ENCODE assay signal across 8 cellular contexts in genomic region chr15:88894348-88894818, GRCh38. TPM values are rescaled to one million over a fixed set of nuclear protein-coding genes. Genes with fewer than 3 reads are reported as not detected.
DNase-seq lines count a peak whose midpoint lies in the region; ATAC-seq, FAIRE-seq and TF ChIP-seq lines count a peak whose summit lies in the region.

No MANE protein-coding gene starts in this region.

- H2AFZ ChIP-seq in keratinocyte (ENCODE audit: control insufficient read depth, low read length) = peak overlapping the region; percentile 49

- no peaks in the 10 kb centered on the region for H3K27me3 ChIP-seq in keratinocyte (ENCODE audit: control insufficient read depth, extremely low read depth, insufficient read depth, low read length)

- H3K36me3 Mint-ChIP-seq in T-helper 1 cell treated with Interleukin-12 subunit alpha and Interleukin-12 subunit beta and Interleukin-4 antibody, amounts not matched to agents 30 μg/mL and 1 μg/mL, for 36 hours (ENCODE audit: low read depth) = peaks cover 3% of the 10 kb centered on the region

- no peaks in the 10 kb centered on the region for H3K36me3 ChIP-seq in keratinocyte (ENCODE audit: control insufficient read depth in 2 of 2, extremely low read depth in 1 of 2, insufficient read depth in 2 of 2, low read length in 2 of 2)

- no peaks in the 10 kb centered on the region for H4K20me1 ChIP-seq in keratinocyte (ENCODE audit: control insufficient read depth, extremely low read depth, insufficient read depth, low read length)

- no peaks in the 10 kb centered on the region for H3K9me3 ChIP-seq in keratinocyte (ENCODE audit: control insufficient read depth, low read depth, low read length)

- in situ Hi-C loops in astrocyte of the cerebellum (cut with HindIII; ENCODE audit: low sequenced_read_pairs) = no loop called here

- no peaks in the 10 kb centered on the region for H3K9me3 Mint-ChIP-seq in T-helper 1 cell treated with Interleukin-12 subunit alpha and Interleukin-12 subunit beta and Interleukin-4 antibody, amounts not matched to agents 30 μg/mL and 1 μg/mL, for 36 hours

- no peaks in the 10 kb centered on the region for H3K79me2 ChIP-seq in keratinocyte (ENCODE audit: control insufficient read depth, insufficient read depth, low read length)

- TF ChIP-seq CTCF in GM12874 (IDR thresholded peaks at IDR 0.05; ENCODE audit: insufficient read depth, low read depth, low read length) (peak; percentile 88), astrocyte of the cerebellum (IDR thresholded peaks at IDR 0.05; ENCODE audit: low read depth, low read length, missing control alignments) (peak; percentile 71), keratinocyte (optimal IDR thresholded peaks at IDR 0.05 in 1 of 3, IDR thresholded peaks at IDR 0.05 in 1 of 3, conservative IDR thresholded peaks at IDR 0.05 in 1 of 3; ENCODE audit: extremely low read depth in 1 of 3, insufficient read depth in 2 of 3, low read length in 3 of 3) (peak; percentile 91 to 99 (median 96))

- H3K27ac Mint-ChIP-seq in T-helper 1 cell treated with Interleukin-12 subunit alpha and Interleukin-12 subunit beta and Interleukin-4 antibody, amounts not matched to agents 30 μg/mL and 1 μg/mL, for 36 hours = peak overlapping the region; percentile 73

- peak; percentile 77 for FAIRE-seq in keratinocyte (lab: Jason Lieb, UNC)

- no peaks in the 10 kb centered on the region for H3K27me3 Mint-ChIP-seq in T-helper 1 cell treated with Interleukin-12 subunit alpha and Interleukin-12 subunit beta and Interleukin-4 antibody, amounts not matched to agents 30 μg/mL and 1 μg/mL, for 36 hours (ENCODE audit: low read depth)

- H3K9ac ChIP-seq in keratinocyte (ENCODE audit: control insufficient read depth, extremely low read depth, insufficient read depth, low read length) = no peak overlapping the region

- peaks cover 36% of the 10 kb centered on the region for H3K4me1 Mint-ChIP-seq in T-helper 1 cell treated with Interleukin-12 subunit alpha and Interleukin-12 subunit beta and Interleukin-4 antibody, amounts not matched to agents 30 μg/mL and 1 μg/mL, for 36 hours (ENCODE audit: low read depth)

- H3K27ac ChIP-seq in keratinocyte (ENCODE audit: control insufficient read depth, insufficient read depth, low read length) = no peak overlapping the region

- H3K4me1 ChIP-seq in keratinocyte (ENCODE audit: control insufficient read depth, extremely low read depth, insufficient read depth, low read length) = peaks cover 19% of the 10 kb centered on the region

- DNase-seq in astrocyte of the cerebellum (ENCODE audit: low read depth) = no peak
- no peak for DNase-seq in keratinocyte (ENCODE audit: low read depth, low spot score)
- peak; percentile 61 to 83 (median 72) for DNase-seq in stimulated activated CD4-positive, alpha-beta T cell treated with anti-CD3 and anti-CD28 coated beads, TNF-alpha, amount 100 ng/mL, for 1 hour (ENCODE audit: low read depth in 3 of 3, low spot score in 1 of 3)

- H3K4me3 ChIP-seq in astrocyte of the cerebellum (ENCODE audit: low read depth, low read length) (peak overlapping the region; percentile 51), keratinocyte (ENCODE audit: control insufficient read depth in 2 of 3, extremely low read depth in 1 of 3, insufficient read depth in 2 of 3, low read depth in 1 of 3, low read length in 3 of 3) (peak overlapping the region; percentile 42 to 77 (median 67))

- peak overlapping the region; percentile 90 for H3K4me3 Mint-ChIP-seq in T-helper 1 cell treated with Interleukin-12 subunit alpha and Interleukin-12 subunit beta and Interleukin-4 antibody, amounts not matched to agents 30 μg/mL and 1 μg/mL, for 36 hours

- H3K4me2 ChIP-seq in keratinocyte (ENCODE audit: control insufficient read depth, extremely low read depth, insufficient read depth, low read depth, low read length) = peak overlapping the region; percentile 81

- no peaks in the 10 kb centered on the region for H3K9me1 ChIP-seq in keratinocyte (ENCODE audit: control insufficient read depth, extremely low read depth, insufficient read depth, low read length)

- ATAC-seq in HG03175 (IDR thresholded peaks at IDR 0.05; ENCODE audit: unreplicated experiment) = peak; percentile 58
- no peak for ATAC-seq in HG02571 (IDR thresholded peaks at IDR 0.05; ENCODE audit: unreplicated experiment)
- no peak for ATAC-seq in GM19351 (IDR thresholded peaks at IDR 0.05; ENCODE audit: unreplicated experiment)

- dilution Hi-C loops in keratinocyte (cut with MboI; ENCODE audit: extremely low pct_ligation_motif_present, low sequenced_read_pairs) = no loop called here

RNA-seq across cellular contexts. Expression of gene HAPLN3, which starts 1.0 kb away (rescaled TPM):
- polyA plus RNA-seq in keratinocyte = 1.4 to 2.2 TPM (median 1.4 TPM) in 3 replicates
- 2.4 TPM for polyA plus RNA-seq in keratinocyte (2011; ENCODE audit: low read depth)
- polyA plus RNA-seq in keratinocyte (2011; cell fraction: cytosol; rRNA removed) = 0.47 and 0.87 TPM in 2 replicates
- polyA plus RNA-seq in keratinocyte (2011; cell fraction: nucleus; rRNA removed) = 4.2 and 6.1 TPM in 2 replicates
- polyA plus RNA-seq in keratinocyte (2012; ENCODE audit: low replicate concordance) = 2.1 and 5.0 TPM in 2 replicates
- 0.43 to 0.66 TPM (median 0.61 TPM) in 3 replicates for polyA minus RNA-seq in keratinocyte
- not detected for polyA minus RNA-seq in keratinocyte (2011; cell fraction: cytosol; rRNA and poly(A)+ RNA removed)
- polyA minus RNA-seq in keratinocyte (2011; cell fraction: nucleus; rRNA and poly(A)+ RNA removed) = 1.6 and 2.2 TPM in 2 replicates

RNA-seq across cellular contexts. Expression of gene MFGE8, which starts 18.8 kb away (rescaled TPM):
- 55.3 to 107 TPM (median 85.1 TPM) in 3 replicates for polyA plus RNA-seq in keratinocyte
- 72.7 TPM for polyA plus RNA-seq in keratinocyte (2011; ENCODE audit: low read depth)
- 42.4 and 64.9 TPM in 2 replicates for polyA plus RNA-seq in keratinocyte (2011; cell fraction: cytosol; rRNA removed)
- 226 and 275 TPM in 2 replicates for polyA plus RNA-seq in keratinocyte (2011; cell fraction: nucleus; rRNA removed)
- polyA plus RNA-seq in keratinocyte (2012; ENCODE audit: low replicate concordance) = 71.2 and 126 TPM in 2 replicates
- polyA minus RNA-seq in keratinocyte = 62.5 to 78.0 TPM (median 74.5 TPM) in 3 replicates
- polyA minus RNA-seq in keratinocyte (2011; cell fraction: cytosol; rRNA and poly(A)+ RNA removed) = 74.8 TPM
- polyA minus RNA-seq in keratinocyte (2011; cell fraction: nucleus; rRNA and poly(A)+ RNA removed) = 107 and 168 TPM in 2 replicates

Comparison
In these comparisons a context has a peak if more than half of its experiments do, and no peak if none do; other contexts are left out.
1. DNase-seq: peak in stimulated activated CD4-positive, alpha-beta T cell treated with anti-CD3 and anti-CD28 coated beads, TNF-alpha, amount 100 ng/mL, for 1 hour (3 of 3); none in astrocyte of the cerebellum (single experiment) and keratinocyte (single experiment).
2. Peak in every context shown above with its lines, with median percentiles within 50 percentile points of each other: CTCF ChIP-seq.